Comparison of ENCODE assay signal across 8 cellular contexts in genomic region chr7:148884049-148884298, GRCh38. TPM values are rescaled to one million over a fixed set of nuclear protein-coding genes. Genes with fewer than 3 reads are reported as not detected.
DNase-seq lines count a peak whose midpoint lies in the region; ATAC-seq, FAIRE-seq and TF ChIP-seq lines count a peak whose summit lies in the region.

Gene EZH2 (minus strand): TSS chr7:148884291. CDS start chr7:148847298, 36,993 bp downstream.

- H3K79me2 ChIP-seq in GM12878 (ENCODE audit: control insufficient read depth, insufficient read depth, low read length), result peaks cover 56% of the 10 kb centered on the region

- peak within 1 kb of the TSS; percentile 92 for H3K4me2 ChIP-seq in GM12878 (ENCODE audit: control insufficient read depth, insufficient read depth)

- H3K9me3 ChIP-seq in GM12878 (replicated peaks; ENCODE audit: control insufficient read depth, insufficient read depth, low read length) (no peaks in the 10 kb centered on the region), lower lobe of right lung (no peaks in the 10 kb centered on the region), uterus (no peaks in the 10 kb centered on the region)

- BruUV-seq in GM12878 (replicated peaks; lab: Mats Ljungman, UMichigan), result no TSS peak

- peak within 1 kb of the TSS; percentile 88 for H2AFZ ChIP-seq in GM12878 (ENCODE audit: control insufficient read depth, low read depth, low read length)

- POLR2A ChIA-PET in activated CD8-positive, alpha-beta memory T cell treated with anti-CD3 and anti-CD28 coated beads for 36 hours (lab: Charles Lee), result interaction anchor here (0.6 to 2.0 kb wide), 5 partner anchors 30 to 111 kb away, joined by 3 to 16 read pairs (median 8); no protein-coding TSS in a partner anchor
- POLR2A ChIA-PET in GM12878 (lab: Charles Lee), result interaction anchor here (1.0 to 1.7 kb wide), 2 partner anchors 11 to 319 kb away, joined by 5 to 14 read pairs; no protein-coding TSS in a partner anchor

- H3K4me3 ChIP-seq in GM12878, result peak within 1 kb of the TSS; percentile 93
- H3K4me3 ChIP-seq in lower lobe of right lung, result peak within 1 kb of the TSS; percentile 78
- peak within 1 kb of the TSS; percentile 48 to 100 for H3K4me3 ChIP-seq in uterus

- TF ChIP-seq EP300 in GM12878 (IDR thresholded peaks at IDR 0.05; ENCODE audit: borderline replicate concordance in 1 of 2, control insufficient read depth in 1 of 2, low read depth in 2 of 2, low read length in 2 of 2), result no peak

- no peaks in the 10 kb centered on the region for H3K27me3 ChIP-seq in GM12878 (replicated peaks in 1 of 2; ENCODE audit: control insufficient read depth in 2 of 2, insufficient read depth in 2 of 2, low read length in 1 of 2)
- H3K27me3 ChIP-seq in lower lobe of right lung (ENCODE audit: low read depth), result no peaks in the 10 kb centered on the region
- H3K27me3 ChIP-seq in uterus, result no peaks in the 10 kb centered on the region

- intact Hi-C loops in GM12878 (cut with micrococcal nuclease; ENCODE audit: unreplicated experiment) (loop anchor here (2.0 to 10.0 kb wide), 5 partner anchors 27 to 179 kb away; partner anchors contain the start of gene PDIA4), lower lobe of right lung (cut with DNase I) (no loop called here), uterus (cut with DNase I; ENCODE audit: low total_unique reads) (loop anchor here (10.0 kb wide), 1 partner anchor 81 kb away; no protein-coding TSS in a partner anchor)

- RAD21 ChIA-PET in GM12878 (lab: Charles Lee; ENCODE audit: unreplicated experiment), result interaction anchor here (1.4 kb wide), 1 partner anchor 11 kb away, joined by 5 read pairs; no protein-coding TSS in a partner anchor

- no peak for FAIRE-seq in GM12878 (lab: Jason Lieb, UNC)

- no peak for DNase-seq in activated CD8-positive, alpha-beta memory T cell treated with anti-CD3 and anti-CD28 coated beads, Interleukin-2, amount 50 U/mL, for 4 hours
- DNase-seq in GM12878 (ENCODE audit: low read depth, low spot score) (no peak), lower lobe of right lung (no peak), uterus (no peak)
- DNase-seq in stimulated activated naive CD4-positive, alpha-beta T cell treated with Interleukin-2 at 50 U/mL for 16 hours (lab: John Stamatoyannopoulos, UW), result no peak

- under 1% methylated on average over 41 of the region's 50 CpGs for WGBS in GM12878 (ENCODE audit: insufficient coverage, insufficient replicate concordance, low lambda C conversion rate, missing lambda C conversion rate)

- H3K36me3 ChIP-seq in GM12878 (ENCODE audit: control insufficient read depth in 2 of 2, insufficient read depth in 2 of 2, low read length in 1 of 2) (peaks cover 0 to 3% of the 10 kb centered on the region in 2 experiments; a peak in 1 of 4 replicates), lower lobe of right lung (no peaks in the 10 kb centered on the region), uterus (no peaks in the 10 kb centered on the region)

- peak within 1 kb of the TSS; percentile 72 for H3K9ac ChIP-seq in GM12878 (ENCODE audit: control insufficient read depth, insufficient read depth, low read length)

- H3K27ac ChIP-seq in GM12878 (ENCODE audit: control insufficient read depth, insufficient read depth) (peak within 1 kb of the TSS; percentile 72), lower lobe of right lung (peak within 1 kb of the TSS; percentile 87), uterus (peak within 1 kb of the TSS; percentile 90 to 98)

- ATAC-seq in HG03558 (IDR thresholded peaks at IDR 0.05; ENCODE audit: extremely low read depth, unreplicated experiment), result peak; percentile 8
- peak; percentile 4; the same call in 2 of the 3 replicates for ATAC-seq in GM12878
- ATAC-seq in lower lobe of right lung, result no peak
- ATAC-seq in GM18870 (IDR thresholded peaks at IDR 0.05; ENCODE audit: unreplicated experiment), result no peak

- peak; percentile 83; the same call in 1 of the 2 replicates for TF ChIP-seq POLR2A in GM12878 (IDR thresholded peaks at IDR 0.05; ENCODE audit: low read depth, low read length)
- TF ChIP-seq POLR2A in uterus (IDR thresholded peaks at IDR 0.05), result no peak

- no peaks in the 10 kb centered on the region for H3K4me1 ChIP-seq in GM12878 (ENCODE audit: control insufficient read depth, insufficient read depth, low read length)
- peaks cover 5% of the 10 kb centered on the region for H3K4me1 ChIP-seq in lower lobe of right lung
- H3K4me1 ChIP-seq in uterus, result no peaks in the 10 kb centered on the region

- in situ Hi-C loops in GM12878 (cut with MboI), result no loop called here

- CTCF ChIA-PET in activated CD8-positive, alpha-beta memory T cell treated with anti-CD3 and anti-CD28 coated beads for 36 hours (lab: Charles Lee), result interaction anchor here (0.6 to 0.8 kb wide), 2 partner anchors 28 to 57 kb away, joined by 3 to 4 read pairs; no protein-coding TSS in a partner anchor
- CTCF ChIA-PET in GM12878 (lab: Yijun Ruan, JAX), result interaction anchor here (1.9 kb wide), 1 partner anchor 11 kb away, joined by 6 read pairs; no protein-coding TSS in a partner anchor

- SMC1A ChIA-PET in GM12878 (lab: Charles Lee; ENCODE audit: uncharacterized antibody, unreplicated experiment), result interaction anchor here (1.6 kb wide), 1 partner anchor 33 kb away, joined by 4 read pairs; no protein-coding TSS in a partner anchor

- H4K20me1 ChIP-seq in GM12878 (ENCODE audit: control insufficient read depth, insufficient read depth), result no peaks in the 10 kb centered on the region

- TF ChIP-seq RAD21 in GM12878 (IDR thresholded peaks at IDR 0.05; ENCODE audit: insufficient read depth, low read depth, low read length), result no peak

- TF ChIP-seq CTCF in GM12878 (IDR thresholded peaks at IDR 0.05 in 2 of 3, conservative IDR thresholded peaks at IDR 0.05 in 1 of 3; ENCODE audit: control insufficient read depth in 2 of 3, extremely low read depth in 1 of 3, insufficient read depth in 1 of 3, low read depth in 3 of 3, low read length in 3 of 3), result no peak
- TF ChIP-seq CTCF in lower lobe of right lung (IDR thresholded peaks at IDR 0.05), result no peak
- peak in 1 of 4 experiments; percentile 2 for TF ChIP-seq CTCF in uterus (IDR thresholded peaks at IDR 0.05)

TF ChIP-seq in GM12878, 131 proteins besides CTCF, POLR2A, EP300 and RAD21 (continues in another document):
- TF ChIP-seq POU2F2 (IDR thresholded peaks at IDR 0.05; ENCODE audit: borderline replicate concordance, low read depth, low read length) (peak; percentile 13; the same call in 1 of the 3 replicates), ASH2L (IDR thresholded peaks at IDR 0.05; ENCODE audit: borderline replicate concordance, low read depth) (0 out of 2 replicates have a peak, but pooled peaks have one; percentile 1), CHD1 (IDR thresholded peaks at IDR 0.05; ENCODE audit: low read depth, low read length) (no peak), KDM1A (IDR thresholded peaks at IDR 0.05; ENCODE audit: borderline replicate concordance) (no peak), PAX8 (IDR thresholded peaks at IDR 0.05) (no peak)
- TF ChIP-seq, protein P1, sequence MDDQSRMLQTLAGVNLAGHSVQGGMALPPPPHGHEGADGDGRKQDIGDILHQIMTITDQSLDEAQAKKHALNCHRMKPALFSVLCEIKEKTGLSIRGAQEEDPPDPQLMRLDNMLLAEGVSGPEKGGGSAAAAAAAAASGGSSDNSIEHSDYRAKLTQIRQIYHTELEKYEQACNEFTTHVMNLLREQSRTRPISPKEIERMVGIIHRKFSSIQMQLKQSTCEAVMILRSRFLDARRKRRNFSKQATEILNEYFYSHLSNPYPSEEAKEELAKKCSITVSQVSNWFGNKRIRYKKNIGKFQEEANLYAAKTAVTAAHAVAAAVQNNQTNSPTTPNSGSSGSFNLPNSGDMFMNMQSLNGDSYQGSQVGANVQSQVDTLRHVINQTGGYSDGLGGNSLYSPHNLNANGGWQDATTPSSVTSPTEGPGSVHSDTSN (IDR thresholded peaks at IDR 0.05; ENCODE audit: insufficient replicate concordance, low read depth, low read length), result no peak
- TF ChIP-seq, protein P2, sequence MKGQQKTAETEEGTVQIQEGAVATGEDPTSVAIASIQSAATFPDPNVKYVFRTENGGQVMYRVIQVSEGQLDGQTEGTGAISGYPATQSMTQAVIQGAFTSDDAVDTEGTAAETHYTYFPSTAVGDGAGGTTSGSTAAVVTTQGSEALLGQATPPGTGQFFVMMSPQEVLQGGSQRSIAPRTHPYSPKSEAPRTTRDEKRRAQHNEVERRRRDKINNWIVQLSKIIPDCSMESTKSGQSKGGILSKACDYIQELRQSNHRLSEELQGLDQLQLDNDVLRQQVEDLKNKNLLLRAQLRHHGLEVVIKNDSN (IDR thresholded peaks at IDR 0.05; ENCODE audit: borderline replicate concordance, extremely low read length, insufficient read depth, low read depth, low read length), result no peak

RNA-seq across cellular contexts. Expression of gene EZH2, which starts in this region (rescaled TPM):
- total RNA-seq in activated CD8-positive, alpha-beta memory T cell treated with anti-CD3 and anti-CD28 coated beads for 36 hours, result 100 to 1,000 TPM; 105 to 106 TPM
- 74.5 and 78.5 TPM in 2 replicates for total RNA-seq in GM12878 (2013; cell fraction: nucleolus; rRNA removed)
- total RNA-seq in GM12878 (2014; rRNA removed), result 25.5 and 28.8 TPM in 2 replicates
- 29.5 and 31.6 TPM in 2 replicates for total RNA-seq in GM12878 (2014; rRNA removed; fragmentation: Illumina TruSeq; extraction: Trizol)
- 34.4 and 37.9 TPM in 2 replicates for total RNA-seq in GM12878 (2021)
- 25.2 TPM for polyA plus RNA-seq in GM12878 (2011; ENCODE audit: low read depth)
- polyA plus RNA-seq in GM12878 (2011; rRNA removed), result 69.6 and 85.0 TPM in 2 replicates
- polyA plus RNA-seq in GM12878 (2011; cell fraction: cytosol; rRNA removed), result 35.5 and 37.7 TPM in 2 replicates
- polyA plus RNA-seq in GM12878 (2011; cell fraction: nucleus; rRNA removed), result 144 and 148 TPM in 2 replicates
- polyA plus RNA-seq in GM12878 (2012), result 30.3 and 38.2 TPM in 2 replicates
- 51.0 and 60.9 TPM in 2 replicates for polyA plus RNA-seq in GM12878 (2014; fragmentation: Illumina TruSeq; extraction: Trizol)
- 10 to 100 TPM; 19.4 to 20.2 TPM for polyA plus RNA-seq in GM12878 (2014; fragmentation: Nextera tagmentation; extraction: Ambion mirVana)
- polyA plus RNA-seq in GM12878 (2014; rRNA removed), result 39.1 and 43.7 TPM in 2 replicates
- 10 to 100 TPM; 48.3 to 49.4 TPM for polyA plus RNA-seq in GM12878 (2016; fragmentation: Nextera tagmentation; extraction: Ambion mirVana)
- 34.8 and 35.1 TPM in 2 replicates for polyA minus RNA-seq in GM12878 (2011; rRNA and poly(A)+ RNA removed)
- polyA minus RNA-seq in GM12878 (2011; cell fraction: cytosol; rRNA and poly(A)+ RNA removed), result 13.8 and 17.4 TPM in 2 replicates
- 33.6 and 47.6 TPM in 2 replicates for polyA minus RNA-seq in GM12878 (2011; cell fraction: nucleus; rRNA and poly(A)+ RNA removed)
- 3.5 TPM for total RNA-seq in lower lobe of right lung
- total RNA-seq in uterus, result 10 to 100 TPM in 1 of 4 donors, 1 to 10 TPM in 3; 1.2 to 35.3 (median 2.1) TPM

Comparison
In these comparisons a context has a peak if more than half of its experiments do, and no peak if none do; other contexts are left out.
1. ATAC-seq: peak in HG03558 (single experiment) and GM12878 (single experiment); none in lower lobe of right lung (0 of 2) and GM18870 (single experiment).
2. Peak in every context shown above with its lines, with median percentiles within 50 percentile points of each other: H3K27ac ChIP-seq and H3K4me3 ChIP-seq.